In the genomic region with DNA sequence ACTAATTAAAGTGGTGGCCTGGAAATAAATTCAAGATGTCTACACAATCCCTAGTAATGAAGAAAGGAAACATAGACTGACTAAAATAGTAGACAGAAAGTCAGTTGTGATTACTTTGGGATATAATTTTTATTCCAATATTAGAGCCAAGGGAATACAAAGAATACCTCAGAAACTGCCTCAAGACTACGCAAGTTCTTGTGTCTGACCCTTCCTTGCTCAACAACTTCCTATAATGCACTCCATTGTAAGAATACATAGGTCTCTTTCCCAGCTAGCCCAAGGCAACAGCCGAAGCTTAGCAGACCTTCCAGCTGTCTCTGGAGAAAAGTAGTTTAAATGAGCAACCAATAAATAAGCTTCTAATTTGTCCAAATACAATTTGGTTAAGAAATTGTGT, we compare ENCODE assay signal across 26 cellular contexts.
DNase-seq lines count a peak whose midpoint lies in the region; ATAC-seq, FAIRE-seq and TF ChIP-seq lines count a peak whose summit lies in the region.
"Had no signal": no experiment of that assay in that cellular context is flagged by ENCODE, and none has a peak within 500 bp of the region (broad histone marks: within the 10 kb centered on the region; RNA-seq: fewer than 3 reads in every experiment).

No MANE protein-coding gene starts in this region.

- H3K9me3 Mint-ChIP-seq in astrocyte (ENCODE audit: unreplicated experiment) = no peaks in the 10 kb centered on the region

- H3K9me3 ChIP-seq in astrocyte (ENCODE audit: insufficient read depth, low read depth, low read length) (no peaks in the 10 kb centered on the region), small intestine (ENCODE audit: control insufficient read depth, low read depth) (no peaks in the 10 kb centered on the region)
- H3K9me3 ChIP-seq: BE2C, BLaER1, Caco-2 had no signal

- DNase-seq in RPMI7951 (ENCODE audit: low read depth) = peak; percentile 15
- DNase-seq in astrocyte (ENCODE audit: low read depth) = no peak
- DNase-seq in small intestine = no peak
- DNase-seq in NCI-H1930 (lab: John Stamatoyannopoulos, UW) = no peak
- no peak for DNase-seq in cerebellar cortex (ENCODE audit: low spot score)
- DNase-seq: 8988T; ACHN; BE2C; C1 segment of cervical spinal cord; Caco-2; CD4-positive, alpha-beta memory T cell; CD4-positive, CD25-positive, alpha-beta regulatory T cell; CD8-positive, alpha-beta memory T cell; DMS 273 treated with DMSO at 0.1 percent for 48 hours; DMS153; DMS53; DMS79; DND-41; EL; GDM1 had no signal

- no peaks in the 10 kb centered on the region for H3K4me1 ChIP-seq in astrocyte (ENCODE audit: insufficient read depth, low read length)
- no peaks in the 10 kb centered on the region for H3K4me1 ChIP-seq in small intestine (ENCODE audit: control insufficient read depth in 2 of 2, insufficient read depth in 1 of 2, low read depth in 1 of 2, low read length in 1 of 2)
- H3K4me1 ChIP-seq: BE2C, BLaER1, Caco-2 had no signal

- ATAC-seq in GM21737 (IDR thresholded peaks at IDR 0.05; ENCODE audit: unreplicated experiment) = no peak
- ATAC-seq: GM12878 had no signal

- no peak overlapping the region for H3K9ac ChIP-seq in astrocyte (ENCODE audit: low read length)
- H3K9ac ChIP-seq: BLaER1 had no signal

- H3K36me3 ChIP-seq in astrocyte (ENCODE audit: insufficient read depth, low read length) (no peaks in the 10 kb centered on the region), small intestine (ENCODE audit: control insufficient read depth in 2 of 2, insufficient read depth in 2 of 2, low read length in 2 of 2) (no peaks in the 10 kb centered on the region)
- H3K36me3 ChIP-seq: BE2C, BLaER1 had no signal

- H3K4me2 ChIP-seq in astrocyte (ENCODE audit: low read length) = no peak overlapping the region
- H3K4me2 ChIP-seq: BLaER1 had no signal

- no peak overlapping the region for H3K4me3 ChIP-seq in astrocyte (ENCODE audit: insufficient read depth, low read depth, low read length)
- no peak overlapping the region for H3K4me3 ChIP-seq in small intestine (ENCODE audit: low read depth in 1 of 2, low read length in 2 of 2)
- H3K4me3 ChIP-seq: BLaER1, GM12878 had no signal

- no peaks in the 10 kb centered on the region for H3K79me2 ChIP-seq in astrocyte (ENCODE audit: insufficient read depth, low read length)

- H3K27me3 ChIP-seq in astrocyte (ENCODE audit: insufficient read depth, low read length) (no peaks in the 10 kb centered on the region), small intestine (ENCODE audit: control insufficient read depth in 2 of 2, insufficient read depth in 2 of 2, low read length in 2 of 2) (no peaks in the 10 kb centered on the region)
- H3K27me3 ChIP-seq: BE2C, BLaER1 had no signal

- no peaks in the 10 kb centered on the region for H3K27me3 Mint-ChIP-seq in astrocyte (ENCODE audit: low read depth, unreplicated experiment)
- H3K27me3 Mint-ChIP-seq: CD4-positive, alpha-beta memory T cell; CD4-positive, CD25-positive, alpha-beta regulatory T cell had no signal

- peak; percentile 39 for FAIRE-seq in astrocyte (lab: Jason Lieb, UNC)
- FAIRE-seq in small intestine (lab: Jason Lieb, UNC) = peak; percentile 30
- FAIRE-seq: GM12878, GM12892, GM18507 had no signal

- 67 to 82% (median 79%) methylated on average over 2 of the region's 2 CpGs for WGBS in small intestine, 3 donors

- H3K4me1 Mint-ChIP-seq in astrocyte (ENCODE audit: low read depth, unreplicated experiment) = no peaks in the 10 kb centered on the region
- H3K4me1 Mint-ChIP-seq: CD14-positive monocyte; CD4-positive, alpha-beta memory T cell; CD4-positive, CD25-positive, alpha-beta regulatory T cell; CD8-positive, alpha-beta memory T cell had no signal

- no peak overlapping the region for H3K27ac Mint-ChIP-seq in astrocyte (ENCODE audit: unreplicated experiment)
- H3K27ac Mint-ChIP-seq: CD14-positive monocyte; CD4-positive, alpha-beta memory T cell; CD4-positive, CD25-positive, alpha-beta regulatory T cell; CD8-positive, alpha-beta memory T cell had no signal

- no peak overlapping the region for H3K4me3 Mint-ChIP-seq in astrocyte (ENCODE audit: unreplicated experiment)
- H3K4me3 Mint-ChIP-seq: CD14-positive monocyte; CD4-positive, alpha-beta memory T cell; CD4-positive, CD25-positive, alpha-beta regulatory T cell; CD8-positive, alpha-beta memory T cell had no signal

- H3K36me3 Mint-ChIP-seq in astrocyte (ENCODE audit: low read depth, unreplicated experiment) = no peaks in the 10 kb centered on the region
- H3K36me3 Mint-ChIP-seq: CD14-positive monocyte; CD4-positive, alpha-beta memory T cell; CD4-positive, CD25-positive, alpha-beta regulatory T cell; CD8-positive, alpha-beta memory T cell had no signal

- TF ChIP-seq CTCF in astrocyte (IDR thresholded peaks at IDR 0.05; ENCODE audit: insufficient read depth, low read depth, low read length) = no peak

- H4K20me1 ChIP-seq in astrocyte (ENCODE audit: insufficient read depth, low read length) = no peaks in the 10 kb centered on the region
- H4K20me1 ChIP-seq: BLaER1 had no signal

- no peak overlapping the region for H3K27ac ChIP-seq in astrocyte (ENCODE audit: low read depth, low read length)
- H3K27ac ChIP-seq in small intestine (ENCODE audit: low read depth in 1 of 2, low read length in 1 of 2) = no peak overlapping the region
- H3K27ac ChIP-seq: BLaER1 had no signal

- no peak overlapping the region for H2AFZ ChIP-seq in astrocyte (ENCODE audit: low read depth, low read length)
